ENCODE assay signal across 8 cellular contexts in the genomic region with DNA sequence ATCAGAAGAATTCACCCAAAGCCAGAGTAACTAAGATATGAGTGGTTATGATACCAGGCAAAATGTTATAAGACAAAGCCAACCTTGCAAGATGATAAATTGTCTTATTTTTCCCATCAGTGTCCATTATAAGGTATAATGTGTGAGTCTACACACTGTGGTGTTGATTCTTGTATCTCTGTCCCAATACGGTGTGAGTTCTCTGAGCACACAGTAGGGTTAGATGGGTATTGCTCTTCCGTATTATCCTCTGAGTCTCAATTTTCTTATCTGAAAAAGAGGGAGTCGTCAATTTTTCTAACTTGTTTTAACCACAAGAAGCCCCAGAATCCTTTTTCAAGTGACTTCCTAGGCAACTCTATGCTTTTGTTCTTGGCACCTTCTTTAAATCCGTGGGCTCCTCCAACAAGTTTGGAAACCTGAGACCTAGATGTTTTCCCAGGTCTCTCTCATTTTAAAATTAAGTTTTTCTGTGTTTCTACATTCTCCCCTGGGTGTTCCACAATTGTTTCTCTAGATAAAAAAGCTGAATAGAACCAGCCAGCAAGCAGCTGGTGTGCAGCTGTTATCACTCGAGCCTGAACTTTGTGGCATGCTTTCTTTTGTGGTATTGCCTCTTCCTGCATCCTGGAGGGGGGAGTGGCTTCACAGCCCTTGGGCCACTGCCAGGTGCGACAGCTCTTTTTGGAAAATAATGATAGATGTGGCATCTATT.
DNase-seq lines count a peak whose midpoint lies in the region; ATAC-seq and TF ChIP-seq lines count a peak whose summit lies in the region.

No MANE protein-coding gene starts in this region.

- WGBS in lower leg skin, 2 donors = 31 to 36% methylated on average over 6 of the region's 6 CpGs

- H3K36me3 ChIP-seq in left lung = no peaks in the 10 kb centered on the region

- ATAC-seq in HG02870 (IDR thresholded peaks at IDR 0.05; ENCODE audit: unreplicated experiment) = peak; percentile 87
- no peak for ATAC-seq in left lung

- H3K27me3 ChIP-seq in left lung = no peaks in the 10 kb centered on the region

- intact Hi-C loops in lower leg skin (cut with DNase I; ENCODE audit: low total_unique reads) = no loop called here
- intact Hi-C loops in left lung (cut with DNase I) = no loop called here

- no peak for TF ChIP-seq POLR2A in lower leg skin (IDR thresholded peaks at IDR 0.05)

- H3K4me3 ChIP-seq in lower leg skin (ENCODE audit: low read depth, poor library complexity, severe bottlenecking) (no peak overlapping the region), left lung (no peak overlapping the region)

- no peaks in the 10 kb centered on the region for H3K9me3 ChIP-seq in left lung

- TF ChIP-seq CTCF in lower leg skin (IDR thresholded peaks at IDR 0.05) (no peak), left lung (IDR thresholded peaks at IDR 0.05) (no peak)

- DNase-seq in NCI-H524 treated with DMSO at 0.1 percent for 48 hours (lab: John Stamatoyannopoulos, UW) (peak; percentile 5), NCI-H524 (lab: John Stamatoyannopoulos, UW) (no peak), NCI-H187 treated with DMSO at 0.1 percent for 48 hours (lab: John Stamatoyannopoulos, UW) (peak; percentile 67), lung microvascular endothelial cell (ENCODE audit: low read depth in 2 of 2) (peak; percentile 55 to 71), lower leg skin (ENCODE audit: low spot score in 2 of 2) (no peak), left lung (no peak)
- DNase-seq in activated naive CD4-positive, alpha-beta T cell treated with Interleukin-2 at 50 U/mL for 16 hours = peak; percentile 7

- peaks cover 6 to 7% of the 10 kb centered on the region in 2 donors for H3K4me1 ChIP-seq in left lung

- H3K27ac ChIP-seq in left lung = no peak overlapping the region

Comparison
In these comparisons a context has a peak if more than half of its experiments do, and no peak if none do; other contexts are left out.
1. DNase-seq: peak in NCI-H524 treated with DMSO at 0.1 percent for 48 hours (single experiment), NCI-H187 treated with DMSO at 0.1 percent for 48 hours (single experiment), activated naive CD4-positive, alpha-beta T cell treated with Interleukin-2 at 50 U/mL for 16 hours (single experiment) and lung microvascular endothelial cell (2 of 2); none in NCI-H524 (0 of 2), lower leg skin (0 of 2) and left lung (0 of 2).